2 cellular contexts compared by ENCODE assay signal in the genomic region with DNA sequence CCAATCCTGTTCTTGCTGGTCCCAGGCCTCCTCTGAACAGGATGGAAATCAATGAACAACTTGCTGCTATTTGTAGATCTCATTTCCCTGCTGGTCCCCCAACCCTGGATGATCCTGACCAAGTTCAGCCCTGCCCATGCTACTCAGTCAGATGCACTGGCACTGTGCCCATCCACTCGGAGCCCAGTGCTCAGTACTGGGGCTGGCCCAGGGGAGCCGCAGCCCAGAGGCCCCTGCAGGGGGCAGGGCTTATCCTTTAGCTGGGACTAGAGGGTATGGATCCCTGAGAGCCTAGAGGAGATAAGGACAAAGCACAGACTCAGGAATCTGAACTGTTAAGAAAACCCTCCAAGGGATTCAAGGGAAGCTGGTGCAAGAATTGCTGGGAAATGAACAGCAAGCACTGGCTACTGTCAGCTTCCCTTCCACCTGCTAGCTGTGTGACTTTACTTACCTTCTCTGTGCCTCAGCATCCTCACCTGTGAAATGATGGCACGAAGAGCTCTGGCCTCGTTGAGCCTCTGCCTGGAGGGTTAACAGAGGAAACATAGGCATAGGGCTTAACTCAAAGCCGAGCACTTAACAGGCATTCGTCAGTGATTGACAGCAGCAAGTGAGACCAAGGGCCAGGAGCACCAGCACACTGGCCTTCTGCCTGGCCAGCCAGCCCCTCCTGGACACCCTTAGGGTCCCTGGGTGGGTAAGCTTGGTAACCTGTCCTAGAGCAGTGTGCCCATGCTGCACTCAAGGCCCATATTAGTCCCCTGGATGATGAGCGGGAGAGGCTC.
TF ChIP-seq lines count a peak whose summit lies in the region.

No MANE protein-coding gene starts in this region.

TF ChIP-seq in SK-N-SH treated with all-trans-retinoic acid at 6 μM for 48 hours, 23 proteins besides CTCF, POLR2A, EP300 and RAD21 (continued from another document):
- TF ChIP-seq ZFP30 (CRISPR knock-in tag; IDR thresholded peaks at IDR 0.05) (no peak), ZNF8 (CRISPR knock-in tag; IDR thresholded peaks at IDR 0.05) (no peak), SNAI2 (CRISPR knock-in tag; IDR thresholded peaks at IDR 0.05) (no peak), TOX (CRISPR knock-in tag; IDR thresholded peaks at IDR 0.05; ENCODE audit: borderline replicate concordance) (no peak)

TF ChIP-seq in SK-N-SH, 30 proteins besides CTCF, POLR2A, EP300 and RAD21 (continued from another document):
- TF ChIP-seq REST (IDR thresholded peaks at IDR 0.05; ENCODE audit: low read depth, low read length) (no peak), CHD2 (IDR thresholded peaks at IDR 0.05; ENCODE audit: low read length, partially characterized antibody) (no peak), USF1 (IDR thresholded peaks at IDR 0.05; ENCODE audit: borderline replicate concordance, low read depth) (no peak), TEAD4 (IDR thresholded peaks at IDR 0.05; ENCODE audit: borderline replicate concordance, insufficient read depth) (no peak), FOXM1 (IDR thresholded peaks at IDR 0.05; ENCODE audit: low read depth) (no peak), JUND (IDR thresholded peaks at IDR 0.05) (no peak), GABPA (IDR thresholded peaks at IDR 0.05; ENCODE audit: low read depth) (no peak)
